23 cellular contexts compared by ENCODE assay signal in the genomic region with DNA sequence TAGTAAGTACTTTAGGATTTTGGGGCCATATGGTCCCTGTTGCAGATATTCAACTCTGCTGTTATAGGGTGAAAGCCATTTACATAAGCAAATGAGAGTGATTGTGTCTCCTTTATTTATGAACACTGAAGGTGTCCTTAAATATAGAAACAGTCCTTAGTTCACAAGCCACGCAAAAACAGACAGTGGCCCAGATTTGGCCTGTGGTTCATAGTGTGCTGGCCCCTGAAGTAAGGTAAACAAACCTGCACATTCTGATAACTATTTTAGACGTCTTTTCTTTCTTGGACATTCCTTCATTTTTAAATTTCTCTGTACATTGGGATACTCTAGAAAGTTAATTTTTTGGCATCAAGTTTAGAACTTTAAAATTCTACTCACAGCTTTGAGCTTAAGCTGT.
"Had no signal": no experiment of that assay in that cellular context is flagged by ENCODE, and none has a peak within 500 bp of the region (broad histone marks: within the 10 kb centered on the region; RNA-seq: fewer than 3 reads in every experiment).

No MANE protein-coding gene starts in this region.

- H3K27ac ChIP-seq: foreskin keratinocyte, pancreas, psoas muscle, right atrium auricular region, SK-N-MC, spleen, thoracic aorta had no signal

- H3K4me1 Mint-ChIP-seq: brain, nephron had no signal

- H3K9me3 Mint-ChIP-seq: dendritic cell treated with granulocyte-macrophage colony-stimulating factor and Interleukin-4, amounts not matched to agents 40 ng/mL and 50 ng/mL, for 4 days had no signal

- H3K27me3 Mint-ChIP-seq: activated CD4-positive, alpha-beta T cell treated with anti-CD3 and anti-CD28 coated beads for 36 hours; activated naive CD4-positive, alpha-beta T cell treated with anti-CD3 and anti-CD28 coated beads, Interleukin-2, amount 10 ng/mL, durations not matched to agents 7 days and 5 days; brain; dendritic cell treated with granulocyte-macrophage colony-stimulating factor and Interleukin-4, amounts not matched to agents 40 ng/mL and 50 ng/mL, for 4 days; type B pancreatic cell had no signal

- DNase-seq: activated CD4-positive, alpha-beta T cell treated with anti-CD3 and anti-CD28 coated beads for 36 hours; activated CD4-positive, alpha-beta T cell treated with anti-CD3 and anti-CD28 coated beads, Interleukin-2, amount 50 U/mL, for 4 hours; activated effector memory CD4-positive, alpha-beta T cell treated with Interleukin-2 at 50 U/mL for 16 hours; activated naive CD4-positive, alpha-beta T cell treated with anti-CD3 and anti-CD28 coated beads, Interleukin-2, amount 10 ng/mL, durations not matched to agents 7 days and 5 days; activated T-cell treated with anti-CD3 and anti-CD28 coated beads for 4 hours; aorta; effector CD4-positive, alpha-beta T cell; foreskin keratinocyte; kidney; pancreas; psoas muscle; spleen; stimulated activated CD4-positive, alpha-beta T cell treated with anti-CD3 and anti-CD28 coated beads, Interleukin-4, amount 100 ng/mL, for 1 hour; stimulated activated naive CD4-positive, alpha-beta T cell treated with Interleukin-2 at 50 U/mL for 16 hours; SW 1271 had no signal

- H3K4me3 Mint-ChIP-seq: activated CD4-positive, alpha-beta T cell treated with anti-CD3 and anti-CD28 coated beads for 36 hours; activated naive CD4-positive, alpha-beta T cell treated with anti-CD3 and anti-CD28 coated beads, Interleukin-2, amount 10 ng/mL, durations not matched to agents 7 days and 5 days; brain; dendritic cell treated with granulocyte-macrophage colony-stimulating factor and Interleukin-4, amounts not matched to agents 40 ng/mL and 50 ng/mL, for 4 days; nephron; T-helper 2 cell treated with Interferon-gamma antibody and Interleukin-4, amounts not matched to agents 5 μg/mL and 100 μg/mL, for 36 hours; type B pancreatic cell had no signal

- ATAC-seq: activated CD4-positive, alpha-beta T cell treated with anti-CD3 and anti-CD28 coated beads for 36 hours; foreskin keratinocyte; pancreas; psoas muscle had no signal

- H3K27ac Mint-ChIP-seq: activated naive CD4-positive, alpha-beta T cell treated with anti-CD3 and anti-CD28 coated beads, Interleukin-2, amount 10 ng/mL, durations not matched to agents 7 days and 5 days; brain; dendritic cell treated with granulocyte-macrophage colony-stimulating factor and Interleukin-4, amounts not matched to agents 40 ng/mL and 50 ng/mL, for 4 days; nephron; T-helper 2 cell treated with Interferon-gamma antibody and Interleukin-4, amounts not matched to agents 5 μg/mL and 100 μg/mL, for 36 hours; type B pancreatic cell had no signal
